ENCODE assay signal across 9 cellular contexts in the genomic region with DNA sequence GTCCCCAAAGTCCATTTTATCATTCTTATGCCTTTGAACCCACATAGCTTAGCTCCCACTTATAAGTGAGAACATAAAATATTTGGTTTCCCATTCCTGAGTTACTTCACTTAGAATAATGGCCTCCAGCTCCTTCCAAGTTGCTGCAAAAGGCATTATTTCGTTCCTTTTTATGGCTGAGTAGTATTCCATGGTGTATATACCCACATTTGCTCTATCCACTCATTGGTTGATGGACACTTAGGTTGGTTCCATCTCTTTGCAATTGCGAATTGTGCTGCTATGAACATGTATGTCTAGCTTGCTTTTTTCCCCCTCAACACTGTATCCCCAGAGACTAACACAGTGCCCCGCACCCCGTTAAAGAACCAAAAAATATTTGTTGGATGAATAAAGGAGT. TPM values are rescaled to one million over a fixed set of nuclear protein-coding genes. Genes with fewer than 3 reads are reported as not detected.
A peak's percentile ranks its signal among the peaks of the same experiment; 100 is the strongest.
DNase-seq lines count a peak whose midpoint lies in the region; ATAC-seq and TF ChIP-seq lines count a peak whose summit lies in the region.
"Had no signal": no experiment of that assay in that cellular context is flagged by ENCODE, and none has a peak within 500 bp of the region (broad histone marks: within the 10 kb centered on the region; RNA-seq: fewer than 3 reads in every experiment).

No MANE protein-coding gene starts in this region.

- no peak for TF ChIP-seq CTCF in gastroesophageal sphincter (IDR thresholded peaks at IDR 0.05)

- peaks cover 10% of the 10 kb centered on the region for H3K27me3 Mint-ChIP-seq in activated CD4-positive, alpha-beta T cell treated with anti-CD3 and anti-CD28 coated beads, Interleukin-2, amount 10 ng/mL, durations not matched to agents 7 days and 5 days
- H3K27me3 Mint-ChIP-seq in T-cell = peaks cover 6 to 11% of the 10 kb centered on the region in 2 donors
- H3K27me3 Mint-ChIP-seq in stimulated activated memory B cell treated with anti-CD40 and anti-IgM and Interleukin-4, amounts not matched to agents 10 μg/mL and 1 μg/mL and 100 μg/mL, for 72 hours = peaks cover 18% of the 10 kb centered on the region

- WGBS in gastroesophageal sphincter (ENCODE audit: low coverage in 1 of 2), 2 donors = 69 to 88% methylated on average over 3 to 4 of the region's 4 CpGs

- peaks cover 6% of the 10 kb centered on the region for H3K36me3 Mint-ChIP-seq in activated CD4-positive, alpha-beta T cell treated with anti-CD3 and anti-CD28 coated beads, Interleukin-2, amount 10 ng/mL, durations not matched to agents 7 days and 5 days (ENCODE audit: low read depth)
- H3K36me3 Mint-ChIP-seq in T-cell = no peaks in the 10 kb centered on the region
- no peaks in the 10 kb centered on the region for H3K36me3 Mint-ChIP-seq in stimulated activated memory B cell treated with anti-CD40 and anti-IgM and Interleukin-4, amounts not matched to agents 10 μg/mL and 1 μg/mL and 100 μg/mL, for 72 hours

- peak overlapping the region; percentile 69 for H3K4me3 Mint-ChIP-seq in activated CD4-positive, alpha-beta T cell treated with anti-CD3 and anti-CD28 coated beads, Interleukin-2, amount 10 ng/mL, durations not matched to agents 7 days and 5 days
- peak overlapping the region; percentile 66 to 99 (median 92) for H3K4me3 Mint-ChIP-seq in T-cell
- peak overlapping the region; percentile 88 for H3K4me3 Mint-ChIP-seq in stimulated activated memory B cell treated with anti-CD40 and anti-IgM and Interleukin-4, amounts not matched to agents 10 μg/mL and 1 μg/mL and 100 μg/mL, for 72 hours

- H3K36me3 ChIP-seq in gastroesophageal sphincter = no peaks in the 10 kb centered on the region
- H3K36me3 ChIP-seq: upper lobe of left lung had no signal

- H3K9me3 ChIP-seq in gastroesophageal sphincter = no peaks in the 10 kb centered on the region
- H3K9me3 ChIP-seq: upper lobe of left lung had no signal

- peaks cover 0 to 44% (median 0%) of the 10 kb centered on the region in 3 donors for H3K4me1 ChIP-seq in gastroesophageal sphincter

- peak overlapping the region; percentile 63 for H3K27ac Mint-ChIP-seq in activated CD4-positive, alpha-beta T cell treated with anti-CD3 and anti-CD28 coated beads, Interleukin-2, amount 10 ng/mL, durations not matched to agents 7 days and 5 days
- H3K27ac Mint-ChIP-seq in T-cell = peak overlapping the region; percentile 81 to 86
- H3K27ac Mint-ChIP-seq in stimulated activated memory B cell treated with anti-CD40 and anti-IgM and Interleukin-4, amounts not matched to agents 10 μg/mL and 1 μg/mL and 100 μg/mL, for 72 hours = peak overlapping the region; percentile 90

- no peak for ATAC-seq in T-cell (replicated peaks in 1 of 4)
- ATAC-seq in gastroesophageal sphincter = no peak
- ATAC-seq in stimulated activated memory B cell treated with anti-CD40 and anti-IgM and Interleukin-4, amounts not matched to agents 10 μg/mL and 1 μg/mL and 100 μg/mL, for 72 hours = no peak
- no peak for ATAC-seq in GM19452 (IDR thresholded peaks at IDR 0.05; ENCODE audit: unreplicated experiment)

- H3K4me1 Mint-ChIP-seq in activated CD4-positive, alpha-beta T cell treated with anti-CD3 and anti-CD28 coated beads, Interleukin-2, amount 10 ng/mL, durations not matched to agents 7 days and 5 days = peaks cover 31% of the 10 kb centered on the region
- peaks cover 37 to 46% (median 42%) of the 10 kb centered on the region in 3 donors for H3K4me1 Mint-ChIP-seq in T-cell
- H3K4me1 Mint-ChIP-seq in stimulated activated memory B cell treated with anti-CD40 and anti-IgM and Interleukin-4, amounts not matched to agents 10 μg/mL and 1 μg/mL and 100 μg/mL, for 72 hours = peaks cover 33% of the 10 kb centered on the region

- no peak for TF ChIP-seq EP300 in gastroesophageal sphincter (IDR thresholded peaks at IDR 0.05)

- CTCF ChIA-PET in activated CD4-positive, alpha-beta T cell treated with anti-CD3 and anti-CD28 coated beads, Interleukin-2, amount 10 ng/mL, durations not matched to agents 7 days and 5 days (lab: Charles Lee) = interaction anchor here (0.7 to 1.0 kb wide), 2 partner anchors 9 to 266 kb away, joined by 3 to 4 read pairs; no protein-coding TSS in a partner anchor
- CTCF ChIA-PET in T-cell (lab: Charles Lee) = interaction anchor here (0.6 to 1.0 kb wide), 3 partner anchors 37 to 1827 kb away, joined by 3 read pairs; no protein-coding TSS in a partner anchor

- H3K9me3 Mint-ChIP-seq in activated CD4-positive, alpha-beta T cell treated with anti-CD3 and anti-CD28 coated beads, Interleukin-2, amount 10 ng/mL, durations not matched to agents 7 days and 5 days = no peaks in the 10 kb centered on the region
- no peaks in the 10 kb centered on the region for H3K9me3 Mint-ChIP-seq in T-cell
- H3K9me3 Mint-ChIP-seq in stimulated activated memory B cell treated with anti-CD40 and anti-IgM and Interleukin-4, amounts not matched to agents 10 μg/mL and 1 μg/mL and 100 μg/mL, for 72 hours = no peaks in the 10 kb centered on the region

- no peak for TF ChIP-seq POLR2A in gastroesophageal sphincter (IDR thresholded peaks at IDR 0.05)

- peak overlapping the region in 1 of 2 donors; percentile 83 for H3K4me3 ChIP-seq in gastroesophageal sphincter

- H3K27ac ChIP-seq in gastroesophageal sphincter = peak overlapping the region in 3 of 4 donors; percentile 39 to 97 (median 96)

- DNase-seq in activated CD4-positive, alpha-beta T cell treated with anti-CD3 and anti-CD28 coated beads, Interleukin-2, amount 10 ng/mL, durations not matched to agents 7 days and 5 days = no peak
- DNase-seq in activated CD4-positive, alpha-beta T cell treated with anti-CD3 and anti-CD28 coated beads for 48 hours = no peak
- DNase-seq in T-cell (no peak), NCI-H2196 (lab: John Stamatoyannopoulos, UW; ENCODE audit: unreplicated experiment) (no peak), GM19238 (ENCODE audit: insufficient read length, low spot score) (no peak)

- POLR2A ChIA-PET in activated CD4-positive, alpha-beta T cell treated with anti-CD3 and anti-CD28 coated beads, Interleukin-2, amount 10 ng/mL, durations not matched to agents 7 days and 5 days (lab: Charles Lee) = no interaction called here
- POLR2A ChIA-PET in T-cell (lab: Charles Lee) = no interaction called here

- H3K27me3 ChIP-seq in gastroesophageal sphincter = no peaks in the 10 kb centered on the region
- H3K27me3 ChIP-seq: upper lobe of left lung had no signal

RNA-seq across cellular contexts. Expression of a gene that starts 0.7 kb away (rescaled TPM):
- total RNA-seq in activated CD4-positive, alpha-beta T cell treated with anti-CD3 and anti-CD28 coated beads, Interleukin-2, amount 10 ng/mL, durations not matched to agents 7 days and 5 days = 100 to 1,000 TPM; 134 to 182 TPM
- total RNA-seq in T-cell (100 to 1,000 TPM in 2 of 5 donors, 10 to 100 TPM in 3; 93.3 to 111 (median 95.6) TPM), gastroesophageal sphincter (100 to 1,000 TPM; 171 to 275 (median 201) TPM)
